In genomic region chr6:12032783-12033573, GRCh38 we compare ENCODE assay signal across 1 cellular context.
TF ChIP-seq lines count a peak whose summit lies in the region.

No MANE protein-coding gene starts in this region.

TF ChIP-seq in K562, 482 proteins besides CTCF, POLR2A, EP300 and RAD21 (continued from another document):
- TF ChIP-seq SRSF1 (IDR thresholded peaks at IDR 0.05; ENCODE audit: low read depth, low read length) = no peak
- no peak for TF ChIP-seq MYNN (IDR thresholded peaks at IDR 0.05)
- no peak for TF ChIP-seq MYNN (CRISPR knock-in tag; IDR thresholded peaks at IDR 0.05)
- no peak for TF ChIP-seq FOXK1 (CRISPR knock-in tag; IDR thresholded peaks at IDR 0.05; ENCODE audit: borderline replicate concordance)
- no peak for TF ChIP-seq HDAC8 (tag; IDR thresholded peaks at IDR 0.05)
- peak; percentile 82 for TF ChIP-seq ARID1B (IDR thresholded peaks at IDR 0.05)
- no peak for TF ChIP-seq PPARD (CRISPR knock-in tag; IDR thresholded peaks at IDR 0.05)
- TF ChIP-seq KDM1A (IDR thresholded peaks at IDR 0.05) = peak; percentile 47 to 56; a peak in 2 of 4 replicates
- peak; percentile 62 for TF ChIP-seq PKNOX1 (IDR thresholded peaks at IDR 0.05)
- TF ChIP-seq NCOA6 (IDR thresholded peaks at IDR 0.05) = no peak
- TF ChIP-seq KLF10 (CRISPR knock-in tag; IDR thresholded peaks at IDR 0.05) = no peak
- 0 out of 4 replicates have a peak, but pooled peaks of 1 of the 2 experiments have one; percentile 32 for TF ChIP-seq RCOR1 (IDR thresholded peaks at IDR 0.05; ENCODE audit: borderline replicate concordance in 1 of 2, low read depth in 2 of 2, low read length in 2 of 2)
- TF ChIP-seq BHLHE40 (IDR thresholded peaks at IDR 0.05; ENCODE audit: low read length) = no peak
- no peak for TF ChIP-seq ELF1 (tag; IDR thresholded peaks at IDR 0.05)
- no peak for TF ChIP-seq FOXA1 (IDR thresholded peaks at IDR 0.05; ENCODE audit: borderline replicate concordance)
- TF ChIP-seq ZNF133 (CRISPR knock-in tag; IDR thresholded peaks at IDR 0.05) = no peak
- TF ChIP-seq SAFB (IDR thresholded peaks at IDR 0.05; ENCODE audit: borderline replicate concordance, low read depth, low read length) = no peak
- TF ChIP-seq TEAD4 (IDR thresholded peaks at IDR 0.05; ENCODE audit: low read length) = peak; percentile 70
- no peak for TF ChIP-seq TEAD4 (CRISPR knock-in tag; IDR thresholded peaks at IDR 0.05; ENCODE audit: borderline replicate concordance)
- TF ChIP-seq FIP1L1 (IDR thresholded peaks at IDR 0.05; ENCODE audit: low read depth, low read length, poor library complexity, severe bottlenecking) = no peak
- TF ChIP-seq ATF3 (IDR thresholded peaks at IDR 0.05) = peak; percentile 82
- no peak for TF ChIP-seq ATF3 (CRISPR knock-in tag; conservative IDR thresholded peaks at IDR 0.05)
- TF ChIP-seq NFIC (IDR thresholded peaks at IDR 0.05) = 0 out of 2 replicates have a peak, but pooled peaks have one; percentile 36
- TF ChIP-seq TCF3 (CRISPR knock-in tag; IDR thresholded peaks at IDR 0.05) = peak; percentile 15; the same call in 1 of the 2 replicates
- no peak for TF ChIP-seq CEBPG (CRISPR knock-in tag; IDR thresholded peaks at IDR 0.05)
- peak in 1 of 2 experiments; percentile 62; a peak in 1 of 4 replicates for TF ChIP-seq CEBPG (tag; conservative IDR thresholded peaks at IDR 0.05 in 1 of 2, IDR thresholded peaks at IDR 0.05 in 1 of 2)
- TF ChIP-seq ZNF764 (CRISPR knock-in tag; IDR thresholded peaks at IDR 0.05; ENCODE audit: low read depth) = no peak
- TF ChIP-seq TAL1 (IDR thresholded peaks at IDR 0.05) = peak; percentile 65; the same call in 1 of the 2 replicates
- TF ChIP-seq ZNF316 (IDR thresholded peaks at IDR 0.05) = peak; percentile 33; the same call in 1 of the 2 replicates
- TF ChIP-seq SMARCE1 (IDR thresholded peaks at IDR 0.05) = 0 out of 2 replicates have a peak, but pooled peaks have one; percentile 46
- TF ChIP-seq CCAR2 (IDR thresholded peaks at IDR 0.05; ENCODE audit: low read depth, low read length) = no peak
- peak; percentile 15 for TF ChIP-seq MEIS2 (IDR thresholded peaks at IDR 0.05; ENCODE audit: partially characterized antibody)
- TF ChIP-seq HLTF (IDR thresholded peaks at IDR 0.05) = 0 out of 2 replicates have a peak, but pooled peaks have one; percentile 12
- no peak for TF ChIP-seq DIDO1 (tag; IDR thresholded peaks at IDR 0.05; ENCODE audit: low read depth)
- peak; percentile 60 for TF ChIP-seq DPF2 (IDR thresholded peaks at IDR 0.05)
- TF ChIP-seq SMARCA4 (IDR thresholded peaks at IDR 0.05) = 0 out of 2 replicates have a peak, but pooled peaks have one; percentile 21
- TF ChIP-seq CBFA2T3 (IDR thresholded peaks at IDR 0.05) = peak; percentile 83
- TF ChIP-seq CBFA2T2 (conservative IDR thresholded peaks at IDR 0.05) = peak; percentile 70
- peak; percentile 92 for TF ChIP-seq SOX6 (IDR thresholded peaks at IDR 0.05)
- no peak for TF ChIP-seq PRMT5 (CRISPR knock-in tag; IDR thresholded peaks at IDR 0.05)
- TF ChIP-seq TRIM24 (IDR thresholded peaks at IDR 0.05) = peak; percentile 54 to 79
- no peak for TF ChIP-seq ZNF384 (IDR thresholded peaks at IDR 0.05; ENCODE audit: low read depth, low read length)
- no peak for TF ChIP-seq POLR2H (tag; IDR thresholded peaks at IDR 0.05; ENCODE audit: low read depth)
